In the genomic region with DNA sequence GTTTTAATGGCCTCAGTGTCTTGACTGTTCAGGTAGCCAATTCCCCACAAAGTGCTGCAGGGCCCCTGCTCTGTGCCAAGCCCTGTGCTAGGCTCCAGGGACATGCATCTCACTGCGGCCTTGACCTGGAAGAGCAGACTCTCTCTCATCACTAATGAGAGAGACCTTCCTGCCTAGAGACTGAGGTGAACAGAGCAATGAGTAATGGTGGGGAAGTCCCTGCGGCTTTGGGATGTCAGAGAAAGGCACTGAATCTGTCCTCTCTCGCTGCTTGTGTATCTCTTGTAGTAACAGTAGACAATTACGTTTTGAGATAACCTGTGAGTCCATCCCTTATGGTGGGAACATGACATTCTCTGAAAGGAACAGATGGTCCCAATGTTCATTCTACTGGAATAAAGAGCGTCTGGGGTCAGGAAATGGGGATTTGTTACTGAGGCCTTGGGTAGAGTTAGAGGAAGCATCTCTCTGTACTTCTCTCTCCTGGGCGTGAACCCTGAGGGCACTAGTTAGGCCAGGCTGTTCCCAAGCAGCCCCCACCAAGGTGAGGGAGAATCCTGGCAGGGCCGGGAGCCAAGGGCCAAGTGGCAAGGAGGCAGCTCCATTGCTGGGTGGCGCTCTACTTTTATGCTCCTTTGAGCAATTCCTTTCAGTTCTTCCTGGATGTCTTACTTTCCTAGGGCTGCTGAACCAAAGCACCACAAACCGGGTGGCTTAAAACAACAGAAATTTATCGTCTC, we compare ENCODE assay signal across 24 cellular contexts. TPM values are rescaled to one million over a fixed set of nuclear protein-coding genes. Genes with fewer than 3 reads are reported as not detected.
DNase-seq lines count a peak whose midpoint lies in the region; ATAC-seq and TF ChIP-seq lines count a peak whose summit lies in the region.
"Had no signal": no experiment of that assay in that cellular context is flagged by ENCODE, and none has a peak within 500 bp of the region (broad histone marks: within the 10 kb centered on the region; RNA-seq: fewer than 3 reads in every experiment).

No MANE protein-coding gene starts in this region.

- peak; percentile 81 for ATAC-seq in activated CD8-positive, alpha-beta T cell treated with anti-CD3 and anti-CD28 coated beads for 36 hours
- no peak for ATAC-seq in activated CD8-positive, alpha-beta T cell treated with anti-CD3 and anti-CD28 coated beads, Interleukin-2, amount 10 ng/mL, durations not matched to agents 7 days and 5 days
- ATAC-seq in HG03432 (IDR thresholded peaks at IDR 0.05; ENCODE audit: unreplicated experiment) (peak; percentile 64), sciatic nerve (peak; percentile 11), HG03280 (IDR thresholded peaks at IDR 0.05; ENCODE audit: unreplicated experiment) (no peak)
- ATAC-seq: Panc1 had no signal

- intact Hi-C loops in activated CD8-positive, alpha-beta T cell treated with anti-CD3 and anti-CD28 coated beads for 36 hours (cut with micrococcal nuclease), result no loop called here
- intact Hi-C loops in sciatic nerve (cut with DNase I), result no loop called here

- TF ChIP-seq CTCF in activated CD8-positive, alpha-beta T cell treated with anti-CD3 and anti-CD28 coated beads for 36 hours (IDR thresholded peaks at IDR 0.05), result no peak

- peaks cover 2% of the 10 kb centered on the region for H3K27me3 Mint-ChIP-seq in activated CD8-positive, alpha-beta T cell treated with anti-CD3 and anti-CD28 coated beads for 36 hours
- H3K27me3 Mint-ChIP-seq in activated CD8-positive, alpha-beta T cell treated with anti-CD3 and anti-CD28 coated beads, Interleukin-2, amount 10 ng/mL, durations not matched to agents 7 days and 5 days (ENCODE audit: low read depth), result peaks cover 10% of the 10 kb centered on the region

- POLR2A ChIA-PET in activated CD8-positive, alpha-beta T cell treated with anti-CD3 and anti-CD28 coated beads for 36 hours (lab: Charles Lee), result interaction anchor here (0.6 kb wide), 1 partner anchor 23 kb away, joined by 3 read pairs; no protein-coding TSS in a partner anchor
- POLR2A ChIA-PET in activated CD8-positive, alpha-beta T cell treated with anti-CD3 and anti-CD28 coated beads, Interleukin-2, amount 10 ng/mL, durations not matched to agents 7 days and 5 days (lab: Charles Lee), result interaction anchor here (1.5 kb wide), 1 partner anchor 48 kb away, joined by 4 read pairs; a partner anchor contains a TSS

- peak; percentile 28 for DNase-seq in activated CD8-positive, alpha-beta T cell treated with anti-CD3 and anti-CD28 coated beads for 36 hours
- DNase-seq in activated CD8-positive, alpha-beta T cell treated with anti-CD3 and anti-CD28 coated beads, Interleukin-2, amount 10 ng/mL, durations not matched to agents 7 days and 5 days, result no peak
- DNase-seq in cerebellum (ENCODE audit: low spot score) (peak; percentile 77), sciatic nerve (ENCODE audit: low spot score) (no peak), germinal center (ENCODE audit: low spot score) (no peak)
- DNase-seq in effector CD4-positive, alpha-beta T cell, result no peak
- DNase-seq: dermis blood vessel endothelial cell, foreskin fibroblast, GOT3, kidney glomerular epithelial cell, mammary epithelial cell, MV-4-11, NCI-H187 treated with DMSO at 0.1 percent for 48 hours, NCI-H446 treated with DMSO at 0.1 percent for 48 hours, nucleus accumbens, T-helper 2 cell, tibial artery had no signal

- CTCF ChIA-PET in activated CD8-positive, alpha-beta T cell treated with anti-CD3 and anti-CD28 coated beads for 36 hours (lab: Charles Lee), result interaction anchor here (2.0 kb wide), 1 partner anchor 48 kb away, joined by 9 read pairs; no protein-coding TSS in a partner anchor
- CTCF ChIA-PET in activated CD8-positive, alpha-beta T cell treated with anti-CD3 and anti-CD28 coated beads, Interleukin-2, amount 10 ng/mL, durations not matched to agents 7 days and 5 days (lab: Charles Lee), result interaction anchor here (0.8 kb wide), 1 partner anchor 55 kb away, joined by 3 read pairs; no protein-coding TSS in a partner anchor

- H3K4me1 Mint-ChIP-seq in activated CD8-positive, alpha-beta T cell treated with anti-CD3 and anti-CD28 coated beads for 36 hours (ENCODE audit: low read depth), result no peaks in the 10 kb centered on the region
- H3K4me1 Mint-ChIP-seq in activated CD8-positive, alpha-beta T cell treated with anti-CD3 and anti-CD28 coated beads, Interleukin-2, amount 10 ng/mL, durations not matched to agents 7 days and 5 days (ENCODE audit: low read depth), result peaks cover 7% of the 10 kb centered on the region

- H3K27ac Mint-ChIP-seq in activated CD8-positive, alpha-beta T cell treated with anti-CD3 and anti-CD28 coated beads for 36 hours, result no peak overlapping the region
- no peak overlapping the region for H3K27ac Mint-ChIP-seq in activated CD8-positive, alpha-beta T cell treated with anti-CD3 and anti-CD28 coated beads, Interleukin-2, amount 10 ng/mL, durations not matched to agents 7 days and 5 days
- H3K27ac Mint-ChIP-seq: activated T-helper 1 cell treated with anti-CD3 and anti-CD28 coated beads, Interleukin-12 subunit alpha, Interleukin-12 subunit beta, Interleukin-2, Interleukin-4 antibody, amounts not matched to agents 30 ng/mL and 10 ng/mL and 1 ng/mL, durations not matched to agents 14 hours and 24 hours and 36 hours had no signal

- H3K9me3 Mint-ChIP-seq in activated CD8-positive, alpha-beta T cell treated with anti-CD3 and anti-CD28 coated beads for 36 hours, result no peaks in the 10 kb centered on the region
- no peaks in the 10 kb centered on the region for H3K9me3 Mint-ChIP-seq in activated CD8-positive, alpha-beta T cell treated with anti-CD3 and anti-CD28 coated beads, Interleukin-2, amount 10 ng/mL, durations not matched to agents 7 days and 5 days (ENCODE audit: insufficient read depth)
- H3K9me3 Mint-ChIP-seq: activated T-helper 1 cell treated with anti-CD3 and anti-CD28 coated beads, Interleukin-12 subunit alpha, Interleukin-12 subunit beta, Interleukin-2, Interleukin-4 antibody, amounts not matched to agents 30 ng/mL and 10 ng/mL and 1 ng/mL, durations not matched to agents 14 hours and 24 hours and 36 hours had no signal

- H3K36me3 Mint-ChIP-seq in activated CD8-positive, alpha-beta T cell treated with anti-CD3 and anti-CD28 coated beads for 36 hours (ENCODE audit: low read depth), result no peaks in the 10 kb centered on the region
- H3K36me3 Mint-ChIP-seq in activated CD8-positive, alpha-beta T cell treated with anti-CD3 and anti-CD28 coated beads, Interleukin-2, amount 10 ng/mL, durations not matched to agents 7 days and 5 days (ENCODE audit: low read depth), result no peaks in the 10 kb centered on the region

- no peak overlapping the region for H3K4me3 Mint-ChIP-seq in activated CD8-positive, alpha-beta T cell treated with anti-CD3 and anti-CD28 coated beads for 36 hours
- no peak overlapping the region for H3K4me3 Mint-ChIP-seq in activated CD8-positive, alpha-beta T cell treated with anti-CD3 and anti-CD28 coated beads, Interleukin-2, amount 10 ng/mL, durations not matched to agents 7 days and 5 days
- H3K4me3 Mint-ChIP-seq: activated T-helper 1 cell treated with anti-CD3 and anti-CD28 coated beads, Interleukin-12 subunit alpha, Interleukin-12 subunit beta, Interleukin-2, Interleukin-4 antibody, amounts not matched to agents 30 ng/mL and 10 ng/mL and 1 ng/mL, durations not matched to agents 14 hours and 24 hours and 36 hours had no signal

RNA-seq across cellular contexts. Expression of a gene that starts 13.5 kb away (rescaled TPM):
- total RNA-seq in activated CD8-positive, alpha-beta T cell treated with anti-CD3 and anti-CD28 coated beads for 36 hours, result 1 to 10 TPM; 1.3 to 2.0 TPM
- total RNA-seq in activated CD8-positive, alpha-beta T cell treated with anti-CD3 and anti-CD28 coated beads, Interleukin-2, amount 10 ng/mL, durations not matched to agents 7 days and 5 days, result not detected
- 16.8 TPM for total RNA-seq in cerebellum
- total RNA-seq in sciatic nerve, result 78.9 TPM
- total RNA-seq: activated T-helper 1 cell treated with anti-CD3 and anti-CD28 coated beads, Interleukin-12 subunit alpha, Interleukin-12 subunit beta, Interleukin-2, Interleukin-4 antibody, amounts not matched to agents 30 ng/mL and 10 ng/mL and 1 ng/mL, durations not matched to agents 14 hours and 24 hours and 36 hours had no signal

RNA-seq across cellular contexts. Expression of a gene that starts 17.3 kb away (rescaled TPM):
- under 1 TPM; 0.05 to 0.27 TPM for total RNA-seq in activated CD8-positive, alpha-beta T cell treated with anti-CD3 and anti-CD28 coated beads for 36 hours
- under 1 TPM; 0.21 to 0.52 TPM for total RNA-seq in activated CD8-positive, alpha-beta T cell treated with anti-CD3 and anti-CD28 coated beads, Interleukin-2, amount 10 ng/mL, durations not matched to agents 7 days and 5 days
- total RNA-seq in cerebellum (31.8 TPM), sciatic nerve (20.0 TPM)
- total RNA-seq: activated T-helper 1 cell treated with anti-CD3 and anti-CD28 coated beads, Interleukin-12 subunit alpha, Interleukin-12 subunit beta, Interleukin-2, Interleukin-4 antibody, amounts not matched to agents 30 ng/mL and 10 ng/mL and 1 ng/mL, durations not matched to agents 14 hours and 24 hours and 36 hours had no signal

RNA-seq across cellular contexts. Expression of a gene that starts 41.7 kb away (rescaled TPM):
- 1 to 10 TPM; 5.9 to 6.5 TPM for total RNA-seq in activated CD8-positive, alpha-beta T cell treated with anti-CD3 and anti-CD28 coated beads for 36 hours
- 10 to 100 TPM; 26.9 to 28.6 TPM for total RNA-seq in activated CD8-positive, alpha-beta T cell treated with anti-CD3 and anti-CD28 coated beads, Interleukin-2, amount 10 ng/mL, durations not matched to agents 7 days and 5 days
- total RNA-seq in cerebellum, result 1.2 TPM
- 8.9 TPM for total RNA-seq in sciatic nerve
- total RNA-seq: A673, SK-MEL-5 had no signal

RNA-seq across cellular contexts. Expression of a gene that starts 46.7 kb away (rescaled TPM):
- total RNA-seq in activated CD8-positive, alpha-beta T cell treated with anti-CD3 and anti-CD28 coated beads for 36 hours, result 1 to 10 TPM; 1.3 to 1.5 TPM
- total RNA-seq in activated CD8-positive, alpha-beta T cell treated with anti-CD3 and anti-CD28 coated beads, Interleukin-2, amount 10 ng/mL, durations not matched to agents 7 days and 5 days, result 1 to 10 TPM; 3.4 to 4.7 TPM
- total RNA-seq in cerebellum, result 5.2 TPM
- 68.1 TPM for total RNA-seq in sciatic nerve
- total RNA-seq: HT1080, SK-MEL-5 had no signal

RNA-seq across cellular contexts. Expression of a gene that starts 47.9 kb away (rescaled TPM):
- 1 to 10 TPM; 2.9 TPM for total RNA-seq in activated CD8-positive, alpha-beta T cell treated with anti-CD3 and anti-CD28 coated beads for 36 hours
- total RNA-seq in activated CD8-positive, alpha-beta T cell treated with anti-CD3 and anti-CD28 coated beads, Interleukin-2, amount 10 ng/mL, durations not matched to agents 7 days and 5 days, result 1 to 10 TPM; 1.1 to 1.3 TPM
- total RNA-seq in cerebellum, result 0.91 TPM
- total RNA-seq in sciatic nerve, result 7.0 TPM

Comparison
In these comparisons a context has a peak if more than half of its experiments do, and no peak if none do; other contexts are left out.
1. ATAC-seq: peak in activated CD8-positive, alpha-beta T cell treated with anti-CD3 and anti-CD28 coated beads for 36 hours (single experiment), HG03432 (single experiment) and sciatic nerve (single experiment); none in activated CD8-positive, alpha-beta T cell treated with anti-CD3 and anti-CD28 coated beads, Interleukin-2, amount 10 ng/mL, durations not matched to agents 7 days and 5 days (single experiment) and HG03280 (single experiment).
2. DNase-seq: peak in activated CD8-positive, alpha-beta T cell treated with anti-CD3 and anti-CD28 coated beads for 36 hours (single experiment) and cerebellum (single experiment); none in activated CD8-positive, alpha-beta T cell treated with anti-CD3 and anti-CD28 coated beads, Interleukin-2, amount 10 ng/mL, durations not matched to agents 7 days and 5 days (single experiment), sciatic nerve (single experiment), effector CD4-positive, alpha-beta T cell (single experiment) and germinal center (single experiment).
3. RNA of a gene that starts 17.3 kb away (total RNA-seq): 31.8 TPM in cerebellum (single experiment) and 20.0 TPM in sciatic nerve (single experiment); 0.21 to 0.52 TPM in activated CD8-positive, alpha-beta T cell treated with anti-CD3 and anti-CD28 coated beads, Interleukin-2, amount 10 ng/mL, durations not matched to agents 7 days and 5 days and 0.05 to 0.27 TPM in activated CD8-positive, alpha-beta T cell treated with anti-CD3 and anti-CD28 coated beads for 36 hours; every median in the first group is over 10 times any median in the second.